In genomic region chr11:62830904-62831519, GRCh38 we compare ENCODE assay signal across 8 cellular contexts. TPM values are rescaled to one million over a fixed set of nuclear protein-coding genes. Genes with fewer than 3 reads are reported as not detected.
DNase-seq lines count a peak whose midpoint lies in the region; ATAC-seq and TF ChIP-seq lines count a peak whose summit lies in the region.

No MANE protein-coding gene starts in this region.

- H3K4me3 ChIP-seq in SK-N-SH (ENCODE audit: low read depth in 2 of 2, low read length in 1 of 2) (peak overlapping the region; percentile 76 to 99), fibroblast of mammary gland (ENCODE audit: control insufficient read depth, low read depth, low read length) (peak overlapping the region; percentile 67), prostate gland (peak overlapping the region; percentile 75 to 92)

- H2AFZ ChIP-seq in SK-N-SH (ENCODE audit: low read depth), result no peak overlapping the region

- no peak for TF ChIP-seq EP300 in SK-N-SH (IDR thresholded peaks at IDR 0.05; ENCODE audit: borderline replicate concordance in 1 of 2, low read depth in 1 of 2, low read length in 1 of 2)

- H3K9ac ChIP-seq in SK-N-SH, result peak overlapping the region; percentile 98

- H3K27me3 ChIP-seq in SK-N-SH (ENCODE audit: insufficient read depth) (no peaks in the 10 kb centered on the region), prostate gland (replicated peaks; ENCODE audit: insufficient read depth) (no peaks in the 10 kb centered on the region)

- DNase-seq in stimulated activated naive CD8-positive, alpha-beta T cell treated with anti-CD3 and anti-CD28 coated beads, Interleukin-15, Interleukin-2, amounts not matched to agents 100 U/mL and 50 U/mL, for 24 hours, result no peak
- DNase-seq in SK-N-SH (peak; percentile 68), fibroblast of mammary gland (ENCODE audit: low read depth) (no peak), prostate gland (ENCODE audit: low spot score) (no peak), C1 segment of cervical spinal cord (lab: John Stamatoyannopoulos, UW) (no peak)

- peaks cover 37% of the 10 kb centered on the region for H3K4me1 Mint-ChIP-seq in stimulated activated naive CD8-positive, alpha-beta T cell treated with anti-CD3 and anti-CD28 coated beads, Interleukin-15, Interleukin-2, amounts not matched to agents 100 ng/mL and 50 ng/mL, for 24 hours (ENCODE audit: low read depth)

- H3K4me2 ChIP-seq in SK-N-SH, result peak overlapping the region; percentile 93

- H3F3A ChIP-seq in SK-N-SH (replicated peaks; ENCODE audit: insufficient read depth), result no peaks in the 10 kb centered on the region

- no peaks in the 10 kb centered on the region for H3K9me3 Mint-ChIP-seq in stimulated activated naive CD8-positive, alpha-beta T cell treated with anti-CD3 and anti-CD28 coated beads, Interleukin-15, Interleukin-2, amounts not matched to agents 100 ng/mL and 50 ng/mL, for 24 hours

- H4K20me1 ChIP-seq in SK-N-SH (ENCODE audit: insufficient read depth), result peaks cover 32% of the 10 kb centered on the region

- peak overlapping the region; percentile 96 for H3K27ac Mint-ChIP-seq in stimulated activated naive CD8-positive, alpha-beta T cell treated with anti-CD3 and anti-CD28 coated beads, Interleukin-15, Interleukin-2, amounts not matched to agents 100 ng/mL and 50 ng/mL, for 24 hours

- TF ChIP-seq RAD21 in SK-N-SH (IDR thresholded peaks at IDR 0.05; ENCODE audit: low read length), result no peak

- peaks cover 67% of the 10 kb centered on the region for H3K79me2 ChIP-seq in SK-N-SH (ENCODE audit: insufficient read depth)

- intact Hi-C loops in prostate gland (cut with DNase I), result no loop called here

- no peaks in the 10 kb centered on the region for H3K9me3 ChIP-seq in SK-N-SH
- H3K9me3 ChIP-seq in prostate gland, result no peaks in the 10 kb centered on the region

- WGBS in SK-N-SH (ENCODE audit: low lambda C conversion rate), result 2% methylated on average over 24 of the region's 33 CpGs
- whole genome bisulfite sequencing in prostate gland, result under 1% methylated on average over 33 of the region's 33 CpGs

- no peaks in the 10 kb centered on the region for H3K9me2 ChIP-seq in SK-N-SH

- no peak for ATAC-seq in stimulated activated naive CD8-positive, alpha-beta T cell treated with anti-CD3 and anti-CD28 coated beads, Interleukin-15, Interleukin-2, amounts not matched to agents 100 U/mL and 50 U/mL, for 24 hours
- ATAC-seq in HG03159 (IDR thresholded peaks at IDR 0.05; ENCODE audit: unreplicated experiment), result no peak
- no peak for ATAC-seq in HG02678 (IDR thresholded peaks at IDR 0.05; ENCODE audit: unreplicated experiment)

- CTCF ChIA-PET in SK-N-SH (lab: Yijun Ruan, JAX), result interaction anchor here (2.4 kb wide), 1 partner anchor 45 kb away, joined by 15 read pairs; no protein-coding TSS in a partner anchor

- no peaks in the 10 kb centered on the region for H3K27me3 Mint-ChIP-seq in stimulated activated naive CD8-positive, alpha-beta T cell treated with anti-CD3 and anti-CD28 coated beads, Interleukin-15, Interleukin-2, amounts not matched to agents 100 ng/mL and 50 ng/mL, for 24 hours

- H3K4me3 Mint-ChIP-seq in stimulated activated naive CD8-positive, alpha-beta T cell treated with anti-CD3 and anti-CD28 coated beads, Interleukin-15, Interleukin-2, amounts not matched to agents 100 ng/mL and 50 ng/mL, for 24 hours, result peak overlapping the region; percentile 93

- H3K36me3 Mint-ChIP-seq in stimulated activated naive CD8-positive, alpha-beta T cell treated with anti-CD3 and anti-CD28 coated beads, Interleukin-15, Interleukin-2, amounts not matched to agents 100 ng/mL and 50 ng/mL, for 24 hours (ENCODE audit: low read depth), result peaks cover 46% of the 10 kb centered on the region

- POLR2A ChIA-PET in SK-N-SH (lab: Yijun Ruan, JAX), result interaction anchor here (0.8 to 2.2 kb wide), 7 partner anchors 9 to 229 kb away, joined by 3 to 32 read pairs (median 4); partner anchors contain the start of genes MTA2, NXF1, SLC3A2 and TAF6L

- H3K4me1 ChIP-seq in SK-N-SH (ENCODE audit: control insufficient read depth in 1 of 2, insufficient read depth in 2 of 2, low read depth in 1 of 2, low read length in 1 of 2), result peaks cover 0 to 20% of the 10 kb centered on the region in 2 experiments; a peak in 3 of 4 replicates
- peaks cover 2% of the 10 kb centered on the region for H3K4me1 ChIP-seq in prostate gland (replicated peaks)

- H3K36me3 ChIP-seq in SK-N-SH (replicated peaks in 1 of 2; ENCODE audit: control insufficient read depth in 1 of 2, insufficient read depth in 2 of 2, low read length in 1 of 2) (peaks cover 32 to 37% of the 10 kb centered on the region in 2 experiments), prostate gland (peaks cover 0 to 1% of the 10 kb centered on the region in 2 donors)

- peak overlapping the region; percentile 80 to 93 for H3K27ac ChIP-seq in SK-N-SH (ENCODE audit: low read depth in 2 of 2, low read length in 1 of 2)
- H3K27ac ChIP-seq in prostate gland, result peak overlapping the region; percentile 92 to 93

- TF ChIP-seq CTCF in SK-N-SH (IDR thresholded peaks at IDR 0.05), result no peak
- no peak for TF ChIP-seq CTCF in fibroblast of mammary gland (conservative IDR thresholded peaks at IDR 0.05; ENCODE audit: control insufficient read depth, insufficient read depth, low read depth, low read length)
- TF ChIP-seq CTCF in prostate gland (IDR thresholded peaks at IDR 0.05), result no peak

- TF ChIP-seq POLR2A in prostate gland (IDR thresholded peaks at IDR 0.05), result no peak

TF ChIP-seq in SK-N-SH, 30 proteins besides CTCF, POLR2A, EP300 and RAD21:
- TF ChIP-seq MEF2A (IDR thresholded peaks at IDR 0.05; ENCODE audit: borderline replicate concordance, low read depth) (no peak), TEAD4 (IDR thresholded peaks at IDR 0.05; ENCODE audit: borderline replicate concordance, insufficient read depth) (no peak), MAX (IDR thresholded peaks at IDR 0.05; ENCODE audit: low read depth) (0 out of 2 replicates have a peak, but pooled peaks have one; percentile 7), ELF1 (IDR thresholded peaks at IDR 0.05) (no peak)

RNA-seq across cellular contexts. Expression of gene STX5, which starts 0.8 kb away (rescaled TPM):
- 24.2 and 27.4 TPM in 2 replicates for polyA plus RNA-seq in SK-N-SH (2012; rRNA removed)
- 15.8 and 24.5 TPM in 2 replicates for polyA plus RNA-seq in SK-N-SH (2012; cell fraction: cytosol; rRNA removed)
- 14.1 and 24.6 TPM in 2 replicates for polyA plus RNA-seq in SK-N-SH (2012; cell fraction: nucleus; rRNA removed)
- total RNA-seq in prostate gland, result 10 to 100 TPM; 34.5 to 57.5 TPM

RNA-seq across cellular contexts. Expression of gene TEX54, which starts 1.6 kb away (rescaled TPM):
- not detected in 2 replicates for polyA plus RNA-seq in SK-N-SH (2012; rRNA removed)
- not detected in 2 replicates for polyA plus RNA-seq in SK-N-SH (2012; cell fraction: cytosol; rRNA removed)
- polyA plus RNA-seq in SK-N-SH (2012; cell fraction: nucleus; rRNA removed), result not detected in 2 replicates
- not detected for total RNA-seq in prostate gland

RNA-seq across cellular contexts. Expression of gene WDR74, which starts 8.4 kb away (rescaled TPM):
- 132 TPM in 2 replicates for polyA plus RNA-seq in SK-N-SH (2012; rRNA removed)
- 57.7 and 95.4 TPM in 2 replicates for polyA plus RNA-seq in SK-N-SH (2012; cell fraction: cytosol; rRNA removed)
- 195 and 221 TPM in 2 replicates for polyA plus RNA-seq in SK-N-SH (2012; cell fraction: nucleus; rRNA removed)
- total RNA-seq in prostate gland, result 10 to 100 TPM; 44.5 to 46.1 TPM

RNA-seq across cellular contexts. Expression of gene NXF1, which starts 25.8 kb away (rescaled TPM):
- 47.6 and 59.7 TPM in 2 replicates for polyA plus RNA-seq in SK-N-SH (2012; rRNA removed)
- 31.5 and 34.2 TPM in 2 replicates for polyA plus RNA-seq in SK-N-SH (2012; cell fraction: cytosol; rRNA removed)
- 220 and 356 TPM in 2 replicates for polyA plus RNA-seq in SK-N-SH (2012; cell fraction: nucleus; rRNA removed)
- 10 to 100 TPM; 75.6 to 98.2 TPM for total RNA-seq in prostate gland

RNA-seq across cellular contexts. Expression of gene TMEM223, which starts 39.2 kb away (rescaled TPM):
- polyA plus RNA-seq in SK-N-SH (2012; rRNA removed), result 30.4 and 40.7 TPM in 2 replicates
- polyA plus RNA-seq in SK-N-SH (2012; cell fraction: cytosol; rRNA removed), result 22.5 and 31.3 TPM in 2 replicates
- polyA plus RNA-seq in SK-N-SH (2012; cell fraction: nucleus; rRNA removed), result 48.4 and 58.3 TPM in 2 replicates
- 10 to 100 TPM; 35.8 to 73.6 TPM for total RNA-seq in prostate gland
